11 cellular contexts compared by ENCODE assay signal in genomic region chr4:164748375-164748774, GRCh38. TPM values are rescaled to one million over a fixed set of nuclear protein-coding genes. Genes with fewer than 3 reads are reported as not detected.
DNase-seq lines count a peak whose midpoint lies in the region; ATAC-seq and TF ChIP-seq lines count a peak whose summit lies in the region.
"Had no signal": no experiment of that assay in that cellular context is flagged by ENCODE, and none has a peak within 500 bp of the region (broad histone marks: within the 10 kb centered on the region; RNA-seq: fewer than 3 reads in every experiment).

No MANE protein-coding gene starts in this region.

- H3K9me3 Mint-ChIP-seq in activated CD4-positive, alpha-beta memory T cell treated with anti-CD3 and anti-CD28 coated beads, Interleukin-2, amount 10 ng/mL, durations not matched to agents 7 days and 5 days = no peaks in the 10 kb centered on the region
- H3K9me3 Mint-ChIP-seq in activated CD4-positive, alpha-beta memory T cell treated with anti-CD3 and anti-CD28 coated beads for 36 hours = peaks cover 14% of the 10 kb centered on the region

- no peak overlapping the region for H3K4me2 ChIP-seq in DND-41 (ENCODE audit: insufficient read depth, low read length)
- H3K4me2 ChIP-seq in Karpas-422 (ENCODE audit: low read depth, low read length, poor library complexity, severe bottlenecking) = no peak overlapping the region

- H3K9me2 ChIP-seq in Karpas-422 (replicated peaks; ENCODE audit: insufficient read depth, low read length) = no peaks in the 10 kb centered on the region

- H4K20me1 ChIP-seq in DND-41 (ENCODE audit: insufficient read depth, low read length) (no peaks in the 10 kb centered on the region), Karpas-422 (ENCODE audit: insufficient read depth, low read depth, low read length) (no peaks in the 10 kb centered on the region)

- H3K4me1 Mint-ChIP-seq in activated CD4-positive, alpha-beta memory T cell treated with anti-CD3 and anti-CD28 coated beads, Interleukin-2, amount 10 ng/mL, durations not matched to agents 7 days and 5 days = no peaks in the 10 kb centered on the region
- H3K4me1 Mint-ChIP-seq in activated CD4-positive, alpha-beta memory T cell treated with anti-CD3 and anti-CD28 coated beads for 36 hours (ENCODE audit: low read depth) = no peaks in the 10 kb centered on the region
- H3K4me1 Mint-ChIP-seq: activated B cell treated with CpG ODN at 0.5 μM for 24 hours had no signal

- no peaks in the 10 kb centered on the region for H3K36me3 Mint-ChIP-seq in activated CD4-positive, alpha-beta memory T cell treated with anti-CD3 and anti-CD28 coated beads, Interleukin-2, amount 10 ng/mL, durations not matched to agents 7 days and 5 days (ENCODE audit: low read depth)
- peaks cover 3% of the 10 kb centered on the region for H3K36me3 Mint-ChIP-seq in activated CD4-positive, alpha-beta memory T cell treated with anti-CD3 and anti-CD28 coated beads for 36 hours

- no peaks in the 10 kb centered on the region for H3K27me3 ChIP-seq in DND-41 (ENCODE audit: insufficient read depth, low read length, poor library complexity)
- H3K27me3 ChIP-seq in Karpas-422 (ENCODE audit: low read length) = no peaks in the 10 kb centered on the region; the same call in 1 of the 2 replicates
- H3K27me3 ChIP-seq in brain microvascular endothelial cell (replicated peaks) = no peaks in the 10 kb centered on the region

- no peaks in the 10 kb centered on the region for H3K9me3 ChIP-seq in DND-41 (ENCODE audit: insufficient read depth, low read length, severe bottlenecking)
- no peaks in the 10 kb centered on the region for H3K9me3 ChIP-seq in Karpas-422 (ENCODE audit: low read length)
- H3K9me3 ChIP-seq: HAP-1 had no signal

- no peak overlapping the region for H3K27ac Mint-ChIP-seq in activated CD4-positive, alpha-beta memory T cell treated with anti-CD3 and anti-CD28 coated beads, Interleukin-2, amount 10 ng/mL, durations not matched to agents 7 days and 5 days
- H3K27ac Mint-ChIP-seq in activated CD4-positive, alpha-beta memory T cell treated with anti-CD3 and anti-CD28 coated beads for 36 hours = no peak overlapping the region
- H3K27ac Mint-ChIP-seq: activated B cell treated with CpG ODN at 0.5 μM for 24 hours had no signal

- H3K27ac ChIP-seq in DND-41 (ENCODE audit: low read length) (no peak overlapping the region), Karpas-422 (ENCODE audit: low read length) (no peak overlapping the region), brain microvascular endothelial cell (no peak overlapping the region)

- H3K9ac ChIP-seq in DND-41 (ENCODE audit: low read depth, low read length) (no peak overlapping the region), Karpas-422 (ENCODE audit: low read length) (no peak overlapping the region)

- no peak overlapping the region for H3K4me3 Mint-ChIP-seq in activated CD4-positive, alpha-beta memory T cell treated with anti-CD3 and anti-CD28 coated beads, Interleukin-2, amount 10 ng/mL, durations not matched to agents 7 days and 5 days
- no peak overlapping the region for H3K4me3 Mint-ChIP-seq in activated CD4-positive, alpha-beta memory T cell treated with anti-CD3 and anti-CD28 coated beads for 36 hours
- H3K4me3 Mint-ChIP-seq: activated B cell treated with CpG ODN at 0.5 μM for 24 hours had no signal

- ATAC-seq in DND-41 (ENCODE audit: insufficient read depth, low read depth) = no peak

- no peaks in the 10 kb centered on the region for H3K79me2 ChIP-seq in DND-41 (ENCODE audit: insufficient read depth, low read length)
- no peaks in the 10 kb centered on the region for H3K79me2 ChIP-seq in Karpas-422 (ENCODE audit: low read length)

- H3K4me1 ChIP-seq in DND-41 (ENCODE audit: insufficient read depth, low read length) = no peaks in the 10 kb centered on the region
- H3K4me1 ChIP-seq in Karpas-422 (ENCODE audit: low read length) = no peaks in the 10 kb centered on the region
- H3K4me1 ChIP-seq: HAP-1 had no signal

- CTCF ChIA-PET in activated CD4-positive, alpha-beta memory T cell treated with anti-CD3 and anti-CD28 coated beads, Interleukin-2, amount 10 ng/mL, durations not matched to agents 7 days and 5 days (lab: Charles Lee) = interaction anchor here (1.0 to 1.5 kb wide), 4 partner anchors 10 to 1198 kb away, joined by 3 to 6 read pairs (median 4); no protein-coding TSS in a partner anchor
- CTCF ChIA-PET in activated CD4-positive, alpha-beta memory T cell treated with anti-CD3 and anti-CD28 coated beads for 36 hours (lab: Charles Lee) = interaction anchor here (0.7 to 1.4 kb wide), 3 partner anchors 14 to 445 kb away, joined by 3 to 5 read pairs (median 3); no protein-coding TSS in a partner anchor

- peaks cover 2% of the 10 kb centered on the region for H3K27me3 Mint-ChIP-seq in activated CD4-positive, alpha-beta memory T cell treated with anti-CD3 and anti-CD28 coated beads, Interleukin-2, amount 10 ng/mL, durations not matched to agents 7 days and 5 days
- peaks cover 5% of the 10 kb centered on the region for H3K27me3 Mint-ChIP-seq in activated CD4-positive, alpha-beta memory T cell treated with anti-CD3 and anti-CD28 coated beads for 36 hours
- H3K27me3 Mint-ChIP-seq: activated B cell treated with CpG ODN at 0.5 μM for 24 hours had no signal

- in situ Hi-C loops in brain microvascular endothelial cell (cut with HindIII; ENCODE audit: low pct_ligation_motif_present, low sequenced_read_pairs) = loop anchor here (25.0 kb wide), 1 partner anchor 1186 kb away; no protein-coding TSS in a partner anchor

- DNase-seq in DND-41 (no peak), Karpas-422 (peak; percentile 71), brain microvascular endothelial cell (no peak), myocyte (ENCODE audit: low read depth) (peak; percentile 50), NCI-H774 (lab: John Stamatoyannopoulos, UW) (no peak), NCI-H446 treated with DMSO at 0.1 percent for 48 hours (lab: John Stamatoyannopoulos, UW) (no peak)
- no peak for DNase-seq in activated CD4-positive, alpha-beta memory T cell treated with anti-CD3 and anti-CD28 coated beads, Interleukin-2, amount 10 ng/mL, durations not matched to agents 7 days and 5 days
- no peak for DNase-seq in activated CD4-positive, alpha-beta memory T cell treated with anti-CD3 and anti-CD28 coated beads for 36 hours
- DNase-seq: activated B cell treated with CpG ODN at 0.5 μM for 24 hours; stimulated activated CD8-positive, alpha-beta memory T cell treated with anti-CD3 and anti-CD28 coated beads, Interleukin-4, amount 100 ng/mL, for 48 hours had no signal

- H3K36me3 ChIP-seq in DND-41 (ENCODE audit: insufficient read depth, low read length) (no peaks in the 10 kb centered on the region), Karpas-422 (ENCODE audit: insufficient read depth, low read length) (no peaks in the 10 kb centered on the region), brain microvascular endothelial cell (replicated peaks) (no peaks in the 10 kb centered on the region)
- H3K36me3 ChIP-seq: HAP-1 had no signal

- TF ChIP-seq CTCF in DND-41 (IDR thresholded peaks at IDR 0.05; ENCODE audit: borderline replicate concordance, extremely low read depth, low read length, poor library complexity, severe bottlenecking) = peak; percentile 37
- peak; percentile 6 for TF ChIP-seq CTCF in brain microvascular endothelial cell (IDR thresholded peaks at IDR 0.05; ENCODE audit: low read depth, low read length, missing control alignments)

- intact Hi-C loops in activated CD4-positive, alpha-beta memory T cell treated with anti-CD3 and anti-CD28 coated beads for 36 hours (cut with micrococcal nuclease) = loop anchor here (1.0 kb wide), 2 partner anchors 1193 to 1198 kb away; no protein-coding TSS in a partner anchor

- no peak overlapping the region for H3K4me3 ChIP-seq in DND-41 (ENCODE audit: low read depth in 1 of 2, low read length in 2 of 2)
- H3K4me3 ChIP-seq in Karpas-422 (ENCODE audit: low read length) = no peak overlapping the region
- no peak overlapping the region for H3K4me3 ChIP-seq in brain microvascular endothelial cell (ENCODE audit: low read depth, low read length)
- H3K4me3 ChIP-seq: HAP-1 had no signal

- POLR2A ChIA-PET in activated CD4-positive, alpha-beta memory T cell treated with anti-CD3 and anti-CD28 coated beads, Interleukin-2, amount 10 ng/mL, durations not matched to agents 7 days and 5 days (lab: Charles Lee) = no interaction called here
- POLR2A ChIA-PET in activated CD4-positive, alpha-beta memory T cell treated with anti-CD3 and anti-CD28 coated beads for 36 hours (lab: Charles Lee) = no interaction called here

- H2AFZ ChIP-seq in DND-41 (ENCODE audit: low read depth, low read length) = no peak overlapping the region
- H2AFZ ChIP-seq in Karpas-422 (ENCODE audit: low read length) = no peak overlapping the region

RNA-seq across cellular contexts. Expression of gene SMIM31, which starts 5.6 kb away (rescaled TPM):
- not detected in 2 replicates for total RNA-seq in Karpas-422 (2014; rRNA removed; shearing (Covaris generic); ENCODE audit: low replicate concordance)
- total RNA-seq in myocyte = not detected in 2 replicates
- not detected for polyA plus RNA-seq in myocyte (2012)
- not detected for total RNA-seq in activated CD4-positive, alpha-beta memory T cell treated with anti-CD3 and anti-CD28 coated beads, Interleukin-2, amount 10 ng/mL, durations not matched to agents 7 days and 5 days
- not detected for total RNA-seq in activated CD4-positive, alpha-beta memory T cell treated with anti-CD3 and anti-CD28 coated beads for 36 hours
- total RNA-seq: activated B cell treated with CpG ODN at 0.5 μM for 24 hours had no signal

Comparison
In these comparisons a context has a peak if more than half of its experiments do, and no peak if none do; other contexts are left out.
1. DNase-seq: peak in Karpas-422 (single experiment) and myocyte (single experiment); none in DND-41 (single experiment), brain microvascular endothelial cell (single experiment), activated CD4-positive, alpha-beta memory T cell treated with anti-CD3 and anti-CD28 coated beads, Interleukin-2, amount 10 ng/mL, durations not matched to agents 7 days and 5 days (single experiment), activated CD4-positive, alpha-beta memory T cell treated with anti-CD3 and anti-CD28 coated beads for 36 hours (single experiment), NCI-H774 (single experiment) and NCI-H446 treated with DMSO at 0.1 percent for 48 hours (single experiment).